Comparison of ENCODE assay signal across 16 cellular contexts in the genomic region with DNA sequence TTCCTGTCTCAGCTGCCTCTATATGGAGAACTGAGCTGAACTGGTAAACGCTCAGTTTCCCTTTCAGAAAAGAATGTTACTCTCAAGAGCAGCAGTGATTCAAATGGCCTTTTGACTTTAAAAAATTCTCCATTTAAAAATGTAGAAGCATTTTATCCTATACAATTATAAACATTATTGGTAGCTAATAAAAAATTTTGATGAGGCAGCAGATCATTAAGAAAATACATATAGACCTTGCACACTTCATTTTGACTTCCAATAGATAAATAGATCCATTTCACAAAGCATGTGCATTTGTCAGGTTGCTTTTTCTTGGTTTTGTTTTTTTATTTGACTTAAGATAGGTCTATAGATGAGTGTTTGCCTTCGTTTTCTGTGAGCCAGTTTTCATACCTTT.
DNase-seq lines count a peak whose midpoint lies in the region; ATAC-seq, FAIRE-seq and TF ChIP-seq lines count a peak whose summit lies in the region.
"Had no signal": no experiment of that assay in that cellular context is flagged by ENCODE, and none has a peak within 500 bp of the region (broad histone marks: within the 10 kb centered on the region; RNA-seq: fewer than 3 reads in every experiment).

No MANE protein-coding gene starts in this region.

- no peak for FAIRE-seq in GM12892 (lab: Jason Lieb, UNC)
- FAIRE-seq: G401.6, GM19239, H1 had no signal

- H3K14ac ChIP-seq in mesenchymal stem cell (ENCODE audit: low read length in 2 of 2) = no peak overlapping the region

- H3K4ac ChIP-seq in mesenchymal stem cell (ENCODE audit: low read depth in 1 of 2, low read length in 2 of 2) = no peak overlapping the region

- H3K27me3 ChIP-seq in BLaER1 = no peaks in the 10 kb centered on the region
- H3K27me3 ChIP-seq in mesenchymal stem cell (ENCODE audit: control insufficient read depth in 1 of 2, insufficient read depth in 1 of 2, low read length in 2 of 2) = no peaks in the 10 kb centered on the region
- no peaks in the 10 kb centered on the region for H3K27me3 ChIP-seq in right atrium auricular region

- no peak overlapping the region for H2BK5ac ChIP-seq in mesenchymal stem cell (ENCODE audit: low read depth, low read length, poor library complexity, severe bottlenecking)

- no peak overlapping the region for H2BK12ac ChIP-seq in mesenchymal stem cell (ENCODE audit: low read length in 2 of 2)

- H4K8ac ChIP-seq in mesenchymal stem cell (ENCODE audit: low read length) = no peak overlapping the region

- H3K4me2 ChIP-seq in BLaER1 (0 out of 2 replicates have a peak overlapping the region, but pooled peaks have one; percentile 47), mesenchymal stem cell (ENCODE audit: low read length, poor library complexity, severe bottlenecking) (no peak overlapping the region)

- H3K36me3 ChIP-seq in BLaER1 (no peaks in the 10 kb centered on the region), mesenchymal stem cell (ENCODE audit: control insufficient read depth in 1 of 2, insufficient read depth in 2 of 2, low read depth in 1 of 2, low read length in 2 of 2) (peaks cover 14 to 35% of the 10 kb centered on the region in 2 experiments), right atrium auricular region (peaks cover 2% of the 10 kb centered on the region)

- no peaks in the 10 kb centered on the region for H4K20me1 ChIP-seq in BLaER1

- no peak overlapping the region for H2BK15ac ChIP-seq in mesenchymal stem cell (ENCODE audit: low read depth, poor library complexity, severe bottlenecking)

- no peak overlapping the region for H2AK5ac ChIP-seq in mesenchymal stem cell (ENCODE audit: low read length, severe bottlenecking)

- H3K9me3 ChIP-seq in BLaER1 (peaks cover 18% of the 10 kb centered on the region; the same call in 1 of the 2 replicates), mesenchymal stem cell (ENCODE audit: control insufficient read depth, low read length) (no peaks in the 10 kb centered on the region), right atrium auricular region (no peaks in the 10 kb centered on the region)

- H3K4me1 ChIP-seq in BLaER1 (peaks cover 28% of the 10 kb centered on the region), mesenchymal stem cell (ENCODE audit: control insufficient read depth, insufficient read depth, low read depth, low read length) (peaks cover 10% of the 10 kb centered on the region), right atrium auricular region (no peaks in the 10 kb centered on the region)

- H3K9ac ChIP-seq in BLaER1 = no peak overlapping the region
- H3K9ac ChIP-seq in mesenchymal stem cell (ENCODE audit: low read length) = no peak overlapping the region
- H3K9ac ChIP-seq: GM23248 had no signal

- no peak overlapping the region for H3K23ac ChIP-seq in mesenchymal stem cell (ENCODE audit: low read length in 2 of 2)

- H4K91ac ChIP-seq in mesenchymal stem cell (ENCODE audit: low read length) = no peak overlapping the region

- 81% methylated on average over 2 of the region's 2 CpGs for WGBS in mesenchymal stem cell

- no peak for ATAC-seq in HG02970 (IDR thresholded peaks at IDR 0.05; ENCODE audit: low FRiP score, unreplicated experiment)

- H3K79me1 ChIP-seq in mesenchymal stem cell (replicated peaks; ENCODE audit: low read length, poor library complexity, severe bottlenecking) = peaks cover 8% of the 10 kb centered on the region

- TF ChIP-seq POLR2A in GM12892 (IDR thresholded peaks at IDR 0.05; ENCODE audit: low read depth, low read length) = no peak

- H3K18ac ChIP-seq in mesenchymal stem cell (ENCODE audit: low read depth in 1 of 2, low read length in 2 of 2) = no peak overlapping the region

- no peak overlapping the region for H2BK120ac ChIP-seq in mesenchymal stem cell (ENCODE audit: low read depth, low read length)

- DNase-seq in EH (ENCODE audit: low read depth) (peak; percentile 4), mesenchymal stem cell (no peak), right atrium auricular region (ENCODE audit: low spot score) (no peak), GM12892 (ENCODE audit: insufficient read length) (no peak)
- DNase-seq: C1 segment of cervical spinal cord; Calu3; CD4-positive, alpha-beta memory T cell; COR-L47; GM23248; H7; HCEC 1CT had no signal

- no peak overlapping the region for H3K27ac ChIP-seq in BLaER1
- H3K27ac ChIP-seq in mesenchymal stem cell (ENCODE audit: low read length, poor library complexity, severe bottlenecking) = peak overlapping the region; percentile 73
- no peak overlapping the region for H3K27ac ChIP-seq in right atrium auricular region
- H3K27ac ChIP-seq: GM23248 had no signal

- no peak for TF ChIP-seq CTCF in right atrium auricular region (IDR thresholded peaks at IDR 0.05)

- H3K4me3 ChIP-seq in BLaER1 (no peak overlapping the region), mesenchymal stem cell (ENCODE audit: insufficient read depth in 1 of 2, low read depth in 1 of 2, low read length in 2 of 2) (no peak overlapping the region), right atrium auricular region (no peak overlapping the region)
- H3K4me3 ChIP-seq: GM23248 had no signal

- no peak overlapping the region for H2AFZ ChIP-seq in mesenchymal stem cell (ENCODE audit: low read depth, low read length)
- H2AFZ ChIP-seq: GM23248 had no signal
